ENCODE assay signal across 2 cellular contexts in genomic region chr2:212245868-212246267, GRCh38.
TF ChIP-seq lines count a peak whose summit lies in the region.

No MANE protein-coding gene starts in this region.

TF ChIP-seq in GM23338, 12 proteins besides CTCF, POLR2A, EP300 and RAD21 (continued from another document):
- TF ChIP-seq ZNF331 (CRISPR knock-in tag; IDR thresholded peaks at IDR 0.05; ENCODE audit: low read depth) (no peak), NANOG (IDR thresholded peaks at IDR 0.05; ENCODE audit: borderline replicate concordance) (no peak), ZNF462 (CRISPR knock-in tag; IDR thresholded peaks at IDR 0.05) (no peak)
TF ChIP-seq in GM23338: peak in this region for 0.

TF ChIP-seq in WTC11, 78 proteins besides CTCF, POLR2A, EP300 and RAD21 (continued from another document):
- TF ChIP-seq E2F1 (CRISPR knock-in tag; IDR thresholded peaks at IDR 0.05) (no peak), ZNF138 (CRISPR knock-in tag; conservative IDR thresholded peaks at IDR 0.05) (no peak), NR1H2 (CRISPR knock-in tag; IDR thresholded peaks at IDR 0.05) (no peak), ZNF396 (CRISPR knock-in tag; IDR thresholded peaks at IDR 0.05; ENCODE audit: borderline replicate concordance) (no peak), NFYB (CRISPR knock-in tag; conservative IDR thresholded peaks at IDR 0.05; ENCODE audit: low read depth) (no peak)
